In the genomic region with DNA sequence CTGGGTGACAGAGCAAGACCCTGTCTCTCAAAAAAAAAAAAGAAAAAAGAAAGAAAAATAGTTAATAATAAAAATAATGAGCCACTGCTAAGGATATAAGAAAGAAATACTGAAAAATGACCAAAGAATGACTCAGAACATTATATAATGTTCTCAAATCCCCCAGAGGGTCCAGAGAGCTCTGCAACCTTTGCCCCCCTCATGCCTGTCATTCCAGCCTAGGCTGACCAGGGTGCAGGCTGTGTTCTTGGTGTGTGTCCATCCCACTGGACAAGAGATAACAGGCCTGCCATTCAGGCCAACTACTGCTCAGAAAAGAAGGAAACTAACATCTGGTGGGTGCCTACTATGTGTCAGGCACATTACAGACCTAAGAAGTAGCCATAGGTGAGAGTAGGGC, we compare ENCODE assay signal across 22 cellular contexts.
A peak's percentile ranks its signal among the peaks of the same experiment; 100 is the strongest.
DNase-seq lines count a peak whose midpoint lies in the region; ATAC-seq, FAIRE-seq and TF ChIP-seq lines count a peak whose summit lies in the region.
"Had no signal": no experiment of that assay in that cellular context is flagged by ENCODE, and none has a peak within 500 bp of the region (broad histone marks: within the 10 kb centered on the region; RNA-seq: fewer than 3 reads in every experiment).

No MANE protein-coding gene starts in this region.

- no peaks in the 10 kb centered on the region for H4K20me1 ChIP-seq in HepG2 (ENCODE audit: insufficient read depth, low read length)

- no TSS peak for BruUV-seq in HepG2 (replicated peaks; lab: Mats Ljungman, UMichigan)
- BruUV-seq in MCF 10A (replicated peaks; lab: Mats Ljungman, UMichigan), result no TSS peak

- no peaks in the 10 kb centered on the region for H3K36me3 ChIP-seq in HepG2 (replicated peaks in 1 of 2; ENCODE audit: control insufficient read depth in 1 of 2, insufficient read depth in 2 of 2, low read length in 2 of 2)
- no peaks in the 10 kb centered on the region for H3K36me3 ChIP-seq in right lobe of liver
- H3K36me3 ChIP-seq in ovary, result no peaks in the 10 kb centered on the region
- no peaks in the 10 kb centered on the region for H3K36me3 ChIP-seq in small intestine (ENCODE audit: control insufficient read depth in 2 of 2, insufficient read depth in 2 of 2, low read length in 2 of 2)

- no peak for TF ChIP-seq CTCF in HepG2 (CRISPR knock-in tag; IDR thresholded peaks at IDR 0.05)
- no peak for TF ChIP-seq CTCF in right lobe of liver (IDR thresholded peaks at IDR 0.05)
- no peak for TF ChIP-seq CTCF in fibroblast of the aortic adventitia (IDR thresholded peaks at IDR 0.05; ENCODE audit: insufficient read depth, low read length)
- no peak for TF ChIP-seq CTCF in ovary (IDR thresholded peaks at IDR 0.05)
- TF ChIP-seq CTCF in MCF 10A (IDR thresholded peaks at IDR 0.05; ENCODE audit: unreplicated experiment), result no peak

- no peaks in the 10 kb centered on the region for H3K36me3 Mint-ChIP-seq in MCF 10A (ENCODE audit: insufficient read depth, unreplicated experiment)
- H3K36me3 Mint-ChIP-seq: CD4-positive, alpha-beta memory T cell had no signal

- no peak overlapping the region for H3K4me2 ChIP-seq in HepG2 (ENCODE audit: low read depth, low read length)

- H3K4me1 ChIP-seq in HepG2 (ENCODE audit: insufficient read depth, low read length) (no peaks in the 10 kb centered on the region), right lobe of liver (no peaks in the 10 kb centered on the region), ovary (ENCODE audit: insufficient read depth) (peaks cover 9% of the 10 kb centered on the region), small intestine (ENCODE audit: control insufficient read depth in 2 of 2, insufficient read depth in 1 of 2, low read depth in 1 of 2, low read length in 1 of 2) (no peaks in the 10 kb centered on the region)

- H3K27me3 ChIP-seq in HepG2 (ENCODE audit: control insufficient read depth in 1 of 2, insufficient read depth in 2 of 2, low read length in 2 of 2) (no peaks in the 10 kb centered on the region), right lobe of liver (no peaks in the 10 kb centered on the region), ovary (no peaks in the 10 kb centered on the region), small intestine (ENCODE audit: control insufficient read depth in 2 of 2, insufficient read depth in 2 of 2, low read length in 2 of 2) (no peaks in the 10 kb centered on the region)

- no peaks in the 10 kb centered on the region for H3K79me2 ChIP-seq in HepG2 (ENCODE audit: insufficient read depth, low read length)

- no peak overlapping the region for H3K4me3 Mint-ChIP-seq in MCF 10A (ENCODE audit: unreplicated experiment)
- H3K4me3 Mint-ChIP-seq: CD4-positive, alpha-beta memory T cell had no signal

- H3K9ac ChIP-seq in HepG2 (ENCODE audit: insufficient read depth, low read depth, low read length), result no peak overlapping the region

- ATAC-seq in HepG2 (peak; percentile 50; the same call in 1 of the 3 replicates), right lobe of liver (no peak)

- H3K27ac ChIP-seq in HepG2 (ENCODE audit: extremely low read length, insufficient read depth, low read length) (no peak overlapping the region), right lobe of liver (no peak overlapping the region), ovary (peak overlapping the region in 1 of 2 donors; percentile 48), small intestine (ENCODE audit: low read depth in 1 of 2, low read length in 1 of 2) (no peak overlapping the region)

- H3K27me3 Mint-ChIP-seq in MCF 10A (ENCODE audit: insufficient read depth, unreplicated experiment), result no peaks in the 10 kb centered on the region
- H3K27me3 Mint-ChIP-seq: CD4-positive, alpha-beta memory T cell had no signal

- intact Hi-C loops in HepG2 (cut with micrococcal nuclease; ENCODE audit: unreplicated experiment), result no loop called here
- intact Hi-C loops in right lobe of liver (cut with DNase I), result no loop called here
- intact Hi-C loops in ovary (cut with DNase I), result no loop called here
- intact Hi-C loops in MCF 10A (cut with micrococcal nuclease), result no loop called here

- no peak for TF ChIP-seq RAD21 in HepG2 (CRISPR knock-in tag; IDR thresholded peaks at IDR 0.05)

- H2AFZ ChIP-seq in HepG2 (ENCODE audit: low read length), result no peak overlapping the region

- TF ChIP-seq POLR2A in HepG2 (IDR thresholded peaks at IDR 0.05; ENCODE audit: insufficient read depth in 1 of 2, low read depth in 2 of 2, low read length in 2 of 2) (no peak), right lobe of liver (IDR thresholded peaks at IDR 0.05) (no peak), ovary (IDR thresholded peaks at IDR 0.05) (no peak)

- peaks cover 7% of the 10 kb centered on the region for H3K9me3 Mint-ChIP-seq in MCF 10A (ENCODE audit: unreplicated experiment)

- no peaks in the 10 kb centered on the region for H3K9me3 ChIP-seq in HepG2 (ENCODE audit: low read length)
- no peaks in the 10 kb centered on the region for H3K9me3 ChIP-seq in right lobe of liver
- H3K9me3 ChIP-seq in ovary, result no peaks in the 10 kb centered on the region
- no peaks in the 10 kb centered on the region for H3K9me3 ChIP-seq in small intestine (ENCODE audit: control insufficient read depth, low read depth)

- POLR2A ChIA-PET in HepG2 (lab: Yijun Ruan, JAX) (no interaction called here), MCF 10A (lab: Yijun Ruan, JAX) (no interaction called here)

- FAIRE-seq in HepG2 (lab: Jason Lieb, UNC), result no peak
- no peak for FAIRE-seq in small intestine (lab: Jason Lieb, UNC)
- FAIRE-seq: A204.1, GM19239, RCC 7860 had no signal

- in situ Hi-C loops in HepG2 (cut with HindIII; ENCODE audit: extremely low pct_ligation_motif_present, low pct_unique_long_range_greater_than_20kb), result no loop called here

- H3K4me3 ChIP-seq in HepG2 (replicated peaks in 1 of 3; ENCODE audit: insufficient read depth in 1 of 3, low read depth in 2 of 3, low read length in 3 of 3) (no peak overlapping the region), right lobe of liver (no peak overlapping the region), fibroblast of the aortic adventitia (ENCODE audit: low read depth, low read length) (no peak overlapping the region), ovary (no peak overlapping the region), small intestine (ENCODE audit: low read depth in 1 of 2, low read length in 2 of 2) (no peak overlapping the region)

- H3K4me1 Mint-ChIP-seq in MCF 10A (ENCODE audit: insufficient read depth, unreplicated experiment), result peaks cover 11% of the 10 kb centered on the region
- H3K4me1 Mint-ChIP-seq: CD4-positive, alpha-beta memory T cell had no signal

- no peak overlapping the region for H3K27ac Mint-ChIP-seq in MCF 10A (ENCODE audit: low read depth, unreplicated experiment)
- H3K27ac Mint-ChIP-seq: CD4-positive, alpha-beta memory T cell had no signal

- DNase-seq in HepG2 (ENCODE audit: low spot score), result no peak
- no peak for DNase-seq in right lobe of liver
- DNase-seq in fibroblast of the aortic adventitia (ENCODE audit: low read depth), result peak; percentile 14
- DNase-seq in ovary, result peak; percentile 18 to 45 (median 27)
- no peak for DNase-seq in small intestine
- no peak for DNase-seq in GM19240 (ENCODE audit: insufficient read length, low spot score)
- no peak for DNase-seq in hepatic stellate cell (ENCODE audit: low spot score)
- DNase-seq in MCF 10A (ENCODE audit: unreplicated experiment), result no peak
- DNase-seq: CD4-positive, alpha-beta memory T cell; DMS153; GF-D8; GOT3; KBM-7; MV-4-11; NCI-H187; NCI-H2227 treated with DMSO at 0.1 percent for 48 hours; NCI-H510A treated with DMSO at 0.1 percent for 48 hours; NCI-H774; SHP77 had no signal

- CTCF ChIA-PET in HepG2 (lab: Yijun Ruan, JAX; ENCODE audit: low intra/inter-chr PET ratio, low total read pairs) (no interaction called here), MCF 10A (lab: Yijun Ruan, JAX) (interaction anchor here (0.5 to 1.4 kb wide), 4 partner anchors 13 to 316 kb away, joined by 3 to 6 read pairs (median 4); no protein-coding TSS in a partner anchor)

- TF ChIP-seq EP300 in HepG2 (IDR thresholded peaks at IDR 0.05; ENCODE audit: low read depth in 2 of 2, low read length in 2 of 2) (no peak), HepG2 (CRISPR knock-in tag; IDR thresholded peaks at IDR 0.05; ENCODE audit: borderline replicate concordance) (no peak), ovary (IDR thresholded peaks at IDR 0.05) (no peak)

TF ChIP-seq in HepG2, 621 proteins besides CTCF, POLR2A, EP300 and RAD21 (continues in another document):
- no peak for TF ChIP-seq PRPF4 (IDR thresholded peaks at IDR 0.05; ENCODE audit: low read depth, low read length, poor library complexity, severe bottlenecking)
- TF ChIP-seq SOX13 (IDR thresholded peaks at IDR 0.05), result no peak
- no peak for TF ChIP-seq SOX13 (CRISPR knock-in tag; conservative IDR thresholded peaks at IDR 0.05 in 1 of 2, IDR thresholded peaks at IDR 0.05 in 1 of 2)
- TF ChIP-seq CEBPB (IDR thresholded peaks at IDR 0.05; ENCODE audit: borderline replicate concordance, low read depth, low read length), result no peak
- no peak for TF ChIP-seq ZNF205 (CRISPR knock-in tag; IDR thresholded peaks at IDR 0.05)
- TF ChIP-seq, protein P1, sequence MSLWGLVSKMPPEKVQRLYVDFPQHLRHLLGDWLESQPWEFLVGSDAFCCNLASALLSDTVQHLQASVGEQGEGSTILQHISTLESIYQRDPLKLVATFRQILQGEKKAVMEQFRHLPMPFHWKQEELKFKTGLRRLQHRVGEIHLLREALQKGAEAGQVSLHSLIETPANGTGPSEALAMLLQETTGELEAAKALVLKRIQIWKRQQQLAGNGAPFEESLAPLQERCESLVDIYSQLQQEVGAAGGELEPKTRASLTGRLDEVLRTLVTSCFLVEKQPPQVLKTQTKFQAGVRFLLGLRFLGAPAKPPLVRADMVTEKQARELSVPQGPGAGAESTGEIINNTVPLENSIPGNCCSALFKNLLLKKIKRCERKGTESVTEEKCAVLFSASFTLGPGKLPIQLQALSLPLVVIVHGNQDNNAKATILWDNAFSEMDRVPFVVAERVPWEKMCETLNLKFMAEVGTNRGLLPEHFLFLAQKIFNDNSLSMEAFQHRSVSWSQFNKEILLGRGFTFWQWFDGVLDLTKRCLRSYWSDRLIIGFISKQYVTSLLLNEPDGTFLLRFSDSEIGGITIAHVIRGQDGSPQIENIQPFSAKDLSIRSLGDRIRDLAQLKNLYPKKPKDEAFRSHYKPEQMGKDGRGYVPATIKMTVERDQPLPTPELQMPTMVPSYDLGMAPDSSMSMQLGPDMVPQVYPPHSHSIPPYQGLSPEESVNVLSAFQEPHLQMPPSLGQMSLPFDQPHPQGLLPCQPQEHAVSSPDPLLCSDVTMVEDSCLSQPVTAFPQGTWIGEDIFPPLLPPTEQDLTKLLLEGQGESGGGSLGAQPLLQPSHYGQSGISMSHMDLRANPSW (CRISPR knock-in tag; IDR thresholded peaks at IDR 0.05; ENCODE audit: borderline replicate concordance), result no peak
- TF ChIP-seq ZNF496 (CRISPR knock-in tag; IDR thresholded peaks at IDR 0.05; ENCODE audit: insufficient replicate concordance), result no peak
- no peak for TF ChIP-seq REXO4 (CRISPR knock-in tag; IDR thresholded peaks at IDR 0.05; ENCODE audit: borderline replicate concordance)
- TF ChIP-seq HHEX (CRISPR knock-in tag; IDR thresholded peaks at IDR 0.05), result no peak
- TF ChIP-seq POGZ (CRISPR knock-in tag; IDR thresholded peaks at IDR 0.05), result no peak
- no peak for TF ChIP-seq KAT8 (CRISPR knock-in tag; IDR thresholded peaks at IDR 0.05)

Comparison
In these comparisons a context has a peak if more than half of its experiments do, and no peak if none do; other contexts are left out.
1. DNase-seq: peak in fibroblast of the aortic adventitia (single experiment) and ovary (5 of 5); none in HepG2 (single experiment), right lobe of liver (0 of 3), small intestine (single experiment), GM19240 (single experiment), hepatic stellate cell (single experiment) and MCF 10A (single experiment).